Comparison of ENCODE assay signal across 21 cellular contexts in the genomic region with DNA sequence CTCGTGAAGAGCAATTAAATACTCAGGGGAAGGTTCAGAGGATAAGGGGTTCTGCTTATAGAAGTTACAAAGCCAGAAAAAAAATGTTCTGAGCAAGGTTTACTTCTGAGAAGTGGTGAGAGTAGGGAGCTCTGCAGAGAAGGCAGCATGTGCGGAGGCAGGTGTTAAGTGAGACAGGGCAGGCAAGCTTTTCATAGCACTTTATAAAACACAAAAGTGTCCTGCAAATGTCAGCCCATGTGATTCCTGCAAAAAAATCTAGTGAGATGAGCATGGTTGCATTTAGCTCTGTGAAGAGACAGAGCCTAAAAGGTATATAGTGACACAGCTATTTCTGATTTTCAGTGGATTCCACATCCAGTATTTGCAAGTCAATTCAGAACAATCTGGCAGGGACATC.
"Had no signal": no experiment of that assay in that cellular context is flagged by ENCODE, and none has a peak within 500 bp of the region (broad histone marks: within the 10 kb centered on the region; RNA-seq: fewer than 3 reads in every experiment).

No MANE protein-coding gene starts in this region.

- FAIRE-seq: HepG2, K562, RCC 7860 had no signal

- ATAC-seq: HepG2, K562 had no signal

- DNase-seq: Kasumi-1, MM.1S, NCI-H1092 treated with DMSO at 0.1 percent for 48 hours, NCI-H1436, NCI-H187, NCI-H2029, NCI-H2081 treated with DMSO at 0.1 percent for 48 hours, NCI-H2171, NCI-H226, NCI-H446, NCI-H510A, NCI-H524 treated with DMSO at 0.1 percent for 48 hours, NCI-H69, NCI-H774, Right ventricle myocardium superior, RPMI8226, SIG-M5, SK-N-SH had no signal
